In genomic region chr15:45157974-45158373, GRCh38 we compare ENCODE assay signal across 9 cellular contexts. TPM values are rescaled to one million over a fixed set of nuclear protein-coding genes. Genes with fewer than 3 reads are reported as not detected.
DNase-seq lines count a peak whose midpoint lies in the region; ATAC-seq and TF ChIP-seq lines count a peak whose summit lies in the region.
"Had no signal": no experiment of that assay in that cellular context is flagged by ENCODE, and none has a peak within 500 bp of the region (broad histone marks: within the 10 kb centered on the region; RNA-seq: fewer than 3 reads in every experiment).

No MANE protein-coding gene starts in this region.

- no peak for ATAC-seq in GM19397 (IDR thresholded peaks at IDR 0.05; ENCODE audit: unreplicated experiment)

- H3K4me3 ChIP-seq in AG09309 (ENCODE audit: control insufficient read depth, low read depth, low read length) (no peak overlapping the region), cardiac fibroblast (replicated peaks in 1 of 2; ENCODE audit: low read depth in 2 of 2, low read length in 2 of 2) (no peak overlapping the region), H7 (ENCODE audit: insufficient read depth, low read depth, low read length) (no peak overlapping the region)

- DNase-seq in AG09309 (ENCODE audit: low read depth), result peak; percentile 70
- DNase-seq in LHCN-M2 (ENCODE audit: low read depth), result peak; percentile 77
- DNase-seq in cardiac fibroblast (ENCODE audit: low read depth in 2 of 2), result peak; percentile 74 to 87
- peak; percentile 91 for DNase-seq in islet precursor cell
- no peak for DNase-seq in H7
- DNase-seq in SHP77 treated with DMSO at 0.1 percent for 48 hours (lab: John Stamatoyannopoulos, UW), result no peak
- no peak for DNase-seq in SIG-M5 treated with dmso at 0.1 percent for 504 hours (lab: John Stamatoyannopoulos, UW; ENCODE audit: unreplicated experiment)
- DNase-seq: retina had no signal

- TF ChIP-seq CTCF in AG09309 (IDR thresholded peaks at IDR 0.05; ENCODE audit: control insufficient read depth, insufficient read depth, low read depth, low read length, missing control alignments), result no peak
- TF ChIP-seq CTCF in cardiac fibroblast (IDR thresholded peaks at IDR 0.05; ENCODE audit: low read depth, low read length), result no peak

- no peaks in the 10 kb centered on the region for H3K36me3 ChIP-seq in H7 (replicated peaks; ENCODE audit: control insufficient read depth, insufficient read depth, low read length)

- no peaks in the 10 kb centered on the region for H3K27me3 ChIP-seq in H7 (ENCODE audit: control insufficient read depth, insufficient read depth, low read length)

RNA-seq across cellular contexts. Expression of gene DUOX1, which starts 28.2 kb away (rescaled TPM):
- total RNA-seq in LHCN-M2 (2014; rRNA removed), result under 0.01 and 0.06 TPM in 2 replicates
- 0.64 TPM for polyA plus RNA-seq in LHCN-M2 (2012)
- total RNA-seq in H7 (2014; rRNA removed; shearing (Covaris generic)), result 0.24 and 0.37 TPM in 2 replicates

RNA-seq across cellular contexts. Expression of gene DUOXA1, which starts 28.3 kb away (rescaled TPM):
- not detected in 2 replicates for total RNA-seq in LHCN-M2 (2014; rRNA removed)
- polyA plus RNA-seq in LHCN-M2 (2012), result 0.11 TPM
- 0.07 TPM in 1 of 2 replicates, not detected in the other for total RNA-seq in H7 (2014; rRNA removed; shearing (Covaris generic))

RNA-seq across cellular contexts. Expression of gene SHF, which starts 29.8 kb away (rescaled TPM):
- 8.8 and 14.2 TPM in 2 replicates for total RNA-seq in LHCN-M2 (2014; rRNA removed)
- 10.1 TPM for polyA plus RNA-seq in LHCN-M2 (2012)
- total RNA-seq in H7 (2014; rRNA removed; shearing (Covaris generic)), result 40.0 and 56.4 TPM in 2 replicates

RNA-seq across cellular contexts. Expression of gene DUOXA2, which starts 43.8 kb away (rescaled TPM):
- total RNA-seq in LHCN-M2 (2014; rRNA removed), result not detected in 2 replicates
- not detected for polyA plus RNA-seq in LHCN-M2 (2012)
- total RNA-seq in H7 (2014; rRNA removed; shearing (Covaris generic)), result not detected in 2 replicates

RNA-seq across cellular contexts. Expression of gene DUOX2, which starts 44.0 kb away (rescaled TPM):
- not detected in 2 replicates for total RNA-seq in LHCN-M2 (2014; rRNA removed)
- 0.01 TPM for polyA plus RNA-seq in LHCN-M2 (2012)
- 0.15 TPM in 1 of 2 replicates, not detected in the other for total RNA-seq in H7 (2014; rRNA removed; shearing (Covaris generic))

Comparison
In these comparisons a context has a peak if more than half of its experiments do, and no peak if none do; other contexts are left out.
1. DNase-seq: peak in AG09309 (single experiment), LHCN-M2 (single experiment), cardiac fibroblast (2 of 2) and islet precursor cell (single experiment); none in H7 (single experiment), SHP77 treated with DMSO at 0.1 percent for 48 hours (single experiment) and SIG-M5 treated with dmso at 0.1 percent for 504 hours (single experiment).